Comparison of ENCODE assay signal across 17 cellular contexts in genomic region chr11:32940865-32941264, GRCh38. TPM values are rescaled to one million over a fixed set of nuclear protein-coding genes. Genes with fewer than 3 reads are reported as not detected.
DNase-seq lines count a peak whose midpoint lies in the region; ATAC-seq, FAIRE-seq and TF ChIP-seq lines count a peak whose summit lies in the region.
"Had no signal": no experiment of that assay in that cellular context is flagged by ENCODE, and none has a peak within 500 bp of the region (broad histone marks: within the 10 kb centered on the region; RNA-seq: fewer than 3 reads in every experiment).

No MANE protein-coding gene starts in this region.

- peak overlapping the region; percentile 74 for H3K27ac Mint-ChIP-seq in central memory CD8-positive, alpha-beta T cell (ENCODE audit: low read depth)
- H3K27ac Mint-ChIP-seq in HFFc6: no peak overlapping the region
- H3K27ac Mint-ChIP-seq: activated naive CD4-positive, alpha-beta T cell treated with anti-CD3 and anti-CD28 coated beads, Interleukin-2, amount 50 U/mL, for 72 hours; activated T-helper 1 cell treated with anti-CD3 and anti-CD28 coated beads, Interleukin-12 subunit alpha, Interleukin-12 subunit beta, Interleukin-2, Interleukin-4 antibody, amounts not matched to agents 30 ng/mL and 10 ng/mL and 1 ng/mL, durations not matched to agents 14 hours and 24 hours and 36 hours; T-helper 2 cell treated with Interferon-gamma antibody and Interleukin-4, amounts not matched to agents 5 μg/mL and 100 μg/mL, for 36 hours had no signal

- TF ChIP-seq CTCF in GM20000 (IDR thresholded peaks at IDR 0.05; ENCODE audit: extremely low read depth, missing control alignments): no peak
- TF ChIP-seq CTCF in HFFc6 (IDR thresholded peaks at IDR 0.05): no peak

- ATAC-seq in HG02981 (IDR thresholded peaks at IDR 0.05; ENCODE audit: unreplicated experiment): peak; percentile 59
- ATAC-seq in central memory CD8-positive, alpha-beta T cell (replicated peaks; ENCODE audit: extremely low read depth, poor library complexity, severe bottlenecking): no peak
- ATAC-seq: activated naive CD4-positive, alpha-beta T cell treated with anti-CD3 and anti-CD28 coated beads, Interleukin-2, amount 50 U/mL, for 72 hours had no signal

- H3K4me1 Mint-ChIP-seq in central memory CD8-positive, alpha-beta T cell: peaks cover 10% of the 10 kb centered on the region
- H3K4me1 Mint-ChIP-seq in HFFc6 (ENCODE audit: low read depth): peaks cover 21% of the 10 kb centered on the region

- H3K36me3 Mint-ChIP-seq in central memory CD8-positive, alpha-beta T cell (ENCODE audit: insufficient read depth): peaks cover 3% of the 10 kb centered on the region
- peaks cover 19% of the 10 kb centered on the region; the same call in 1 of the 2 replicates for H3K36me3 Mint-ChIP-seq in HFFc6 (ENCODE audit: low read depth)

- no peaks in the 10 kb centered on the region for H3K27me3 Mint-ChIP-seq in central memory CD8-positive, alpha-beta T cell
- H3K27me3 Mint-ChIP-seq in HFFc6 (ENCODE audit: insufficient read depth): no peaks in the 10 kb centered on the region

- H3K9me3 Mint-ChIP-seq in central memory CD8-positive, alpha-beta T cell: no peaks in the 10 kb centered on the region
- H3K9me3 Mint-ChIP-seq in HFFc6: no peaks in the 10 kb centered on the region
- H3K9me3 Mint-ChIP-seq: activated naive CD4-positive, alpha-beta T cell treated with anti-CD3 and anti-CD28 coated beads, Interleukin-2, amount 50 U/mL, for 72 hours; activated T-helper 1 cell treated with anti-CD3 and anti-CD28 coated beads, Interleukin-12 subunit alpha, Interleukin-12 subunit beta, Interleukin-2, Interleukin-4 antibody, amounts not matched to agents 30 ng/mL and 10 ng/mL and 1 ng/mL, durations not matched to agents 14 hours and 24 hours and 36 hours; T-helper 2 cell treated with Interferon-gamma antibody and Interleukin-4, amounts not matched to agents 5 μg/mL and 100 μg/mL, for 36 hours had no signal

- no peak for DNase-seq in GM18507 (ENCODE audit: extremely low spot score, insufficient read length, low read depth)
- DNase-seq in GM20000 (ENCODE audit: low spot score): peak; percentile 38
- no peak for DNase-seq in central memory CD8-positive, alpha-beta T cell (ENCODE audit: low spot score in 2 of 2)
- no peak for DNase-seq in NCI-H1436 treated with DMSO at 0.1 percent for 48 hours (lab: John Stamatoyannopoulos, UW)
- no peak for DNase-seq in islet precursor cell
- no peak for DNase-seq in LoVo (ENCODE audit: low spot score)
- DNase-seq in HFFc6: no peak
- DNase-seq: activated CD8-positive, alpha-beta memory T cell treated with anti-CD3 and anti-CD28 coated beads for 24 hours; DMS79 treated with DMSO at 0.1 percent for 48 hours; HCEC 1CT; Peyer's patch; small intestine; stimulated activated CD4-positive, alpha-beta T cell treated with anti-CD3 and anti-CD28 coated beads, Interleukin-4, amount 100 ng/mL, for 24 hours had no signal

- peak; percentile 41 for FAIRE-seq in GM18507 (lab: Jason Lieb, UNC)
- FAIRE-seq: small intestine had no signal

- H3K4me3 Mint-ChIP-seq in central memory CD8-positive, alpha-beta T cell: no peak overlapping the region
- H3K4me3 Mint-ChIP-seq in HFFc6: no peak overlapping the region
- H3K4me3 Mint-ChIP-seq: activated T-helper 1 cell treated with anti-CD3 and anti-CD28 coated beads, Interleukin-12 subunit alpha, Interleukin-12 subunit beta, Interleukin-2, Interleukin-4 antibody, amounts not matched to agents 30 ng/mL and 10 ng/mL and 1 ng/mL, durations not matched to agents 14 hours and 24 hours and 36 hours; T-helper 2 cell treated with Interferon-gamma antibody and Interleukin-4, amounts not matched to agents 5 μg/mL and 100 μg/mL, for 36 hours had no signal

RNA-seq across cellular contexts. Expression of gene QSER1, which starts 48.3 kb away (rescaled TPM):
- 10 to 100 TPM; 20.2 to 26.4 (median 24.0) TPM for total RNA-seq in HFFc6 (2021; fragmentation: NEBNext Ultra II Directional; extraction: Animal tissue kit (Norgen Biotek cat#: 25700))
